Comparison of ENCODE assay signal across 20 cellular contexts in the genomic region with DNA sequence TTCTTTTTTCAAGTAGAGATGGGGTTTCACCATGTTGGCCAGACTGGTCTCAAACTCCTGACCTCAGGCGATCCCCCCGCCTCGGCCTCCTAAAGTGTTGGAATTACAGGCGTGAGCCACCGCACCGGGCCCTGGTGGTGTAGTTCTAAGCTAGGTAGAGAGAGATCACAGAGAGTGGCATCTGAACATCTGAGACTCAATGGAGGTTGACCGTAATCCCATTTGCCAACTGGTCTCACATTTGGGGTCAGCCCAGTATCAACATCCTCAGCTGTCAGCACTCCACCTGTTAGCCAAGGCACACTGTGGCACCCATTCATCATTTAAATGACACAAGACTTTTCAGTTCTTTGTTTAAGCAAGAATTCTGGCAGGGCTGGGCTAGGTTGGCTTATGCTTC. TPM values are rescaled to one million over a fixed set of nuclear protein-coding genes. Genes with fewer than 3 reads are reported as not detected.
"Had no signal": no experiment of that assay in that cellular context is flagged by ENCODE, and none has a peak within 500 bp of the region (broad histone marks: within the 10 kb centered on the region; RNA-seq: fewer than 3 reads in every experiment).

No MANE protein-coding gene starts in this region.

- H3K9me3 Mint-ChIP-seq: activated naive CD4-positive, alpha-beta T cell treated with anti-CD3 and anti-CD28 coated beads, Interleukin-2, amount 10 ng/mL, durations not matched to agents 7 days and 5 days; activated T-helper 2 cell treated with anti-CD3 and anti-CD28 coated beads, Interferon-gamma antibody, Interleukin-2, Interleukin-4, amounts not matched to agents 10 μg/mL and 5 μg/mL and 100 μg/mL, durations not matched to agents 14 hours and 24 hours and 36 hours; neural crest cell; stimulated activated memory B cell treated with anti-CD40 and anti-IgM and Interleukin-4, amounts not matched to agents 10 μg/mL and 1 μg/mL and 100 μg/mL, for 72 hours had no signal

- H3K27me3 Mint-ChIP-seq: activated naive CD4-positive, alpha-beta T cell treated with anti-CD3 and anti-CD28 coated beads, Interleukin-2, amount 10 ng/mL, durations not matched to agents 7 days and 5 days had no signal

- H3K4me3 Mint-ChIP-seq: activated naive CD4-positive, alpha-beta T cell treated with anti-CD3 and anti-CD28 coated beads, Interleukin-2, amount 10 ng/mL, durations not matched to agents 7 days and 5 days; neural crest cell; stimulated activated memory B cell treated with anti-CD40 and anti-IgM and Interleukin-4, amounts not matched to agents 10 μg/mL and 1 μg/mL and 100 μg/mL, for 72 hours had no signal

- H3K27ac Mint-ChIP-seq: activated naive CD4-positive, alpha-beta T cell treated with anti-CD3 and anti-CD28 coated beads, Interleukin-2, amount 10 ng/mL, durations not matched to agents 7 days and 5 days; activated T-helper 2 cell treated with anti-CD3 and anti-CD28 coated beads, Interferon-gamma antibody, Interleukin-2, Interleukin-4, amounts not matched to agents 10 μg/mL and 5 μg/mL and 100 μg/mL, durations not matched to agents 14 hours and 24 hours and 36 hours; stimulated activated memory B cell treated with anti-CD40 and anti-IgM and Interleukin-4, amounts not matched to agents 10 μg/mL and 1 μg/mL and 100 μg/mL, for 72 hours had no signal

- DNase-seq: activated CD4-positive, alpha-beta T cell treated with anti-CD3 and anti-CD28 coated beads, Interleukin-2, amount 50 U/mL, for 48 hours; activated CD4-positive, CD25-positive, alpha-beta regulatory T cell treated with anti-CD3 and anti-CD28 coated beads, Interleukin-2, amount 50 U/mL, for 72 hours; activated naive CD4-positive, alpha-beta T cell treated with anti-CD3 and anti-CD28 coated beads, Interleukin-2, amount 10 ng/mL, durations not matched to agents 7 days and 5 days; activated T-cell treated with anti-CD3 and anti-CD28 coated beads, Interleukin-2, amount 50 U/mL, for 1 hour; kidney glomerular epithelial cell; mesendoderm; ovary; sigmoid colon; stimulated activated CD4-positive, alpha-beta T cell treated with anti-CD3 and anti-CD28 coated beads, Interleukin-12 subunit alpha, Interleukin-12 subunit beta, amount 100 ng/mL, for 4 hours; stimulated activated CD4-positive, alpha-beta T cell treated with anti-CD3 and anti-CD28 coated beads, Interleukin-2, amount 100 ng/mL, for 24 hours; SW 1271; uterus had no signal

- ATAC-seq: stimulated activated memory B cell treated with anti-CD40 and anti-IgM and Interleukin-4, amounts not matched to agents 10 μg/mL and 1 μg/mL and 100 μg/mL, for 72 hours had no signal

RNA-seq across cellular contexts. Expression of gene TPRX1, which starts 17.8 kb away (rescaled TPM):
- total RNA-seq: activated T-helper 2 cell treated with anti-CD3 and anti-CD28 coated beads, Interferon-gamma antibody, Interleukin-2, Interleukin-4, amounts not matched to agents 10 μg/mL and 5 μg/mL and 100 μg/mL, durations not matched to agents 14 hours and 24 hours and 36 hours; astrocyte; glomerular endothelial cell; lower leg skin; neural crest cell; ovary; sigmoid colon; subcutaneous adipose tissue; tibial nerve; uterus had no signal

RNA-seq across cellular contexts. Expression of gene CRX, which starts 35.2 kb away (rescaled TPM):
- total RNA-seq: activated T-helper 2 cell treated with anti-CD3 and anti-CD28 coated beads, Interferon-gamma antibody, Interleukin-2, Interleukin-4, amounts not matched to agents 10 μg/mL and 5 μg/mL and 100 μg/mL, durations not matched to agents 14 hours and 24 hours and 36 hours; astrocyte; glomerular endothelial cell; lower leg skin; neural crest cell; ovary; sigmoid colon; subcutaneous adipose tissue; tibial nerve; uterus had no signal
